Comparison of ENCODE assay signal across 8 cellular contexts in genomic region chr20:21509597-21510331, GRCh38. TPM values are rescaled to one million over a fixed set of nuclear protein-coding genes. Genes with fewer than 3 reads are reported as not detected.
DNase-seq lines count a peak whose midpoint lies in the region; ATAC-seq and TF ChIP-seq lines count a peak whose summit lies in the region.

No MANE protein-coding gene starts in this region.

- intact Hi-C loops in dendritic cell treated with granulocyte-macrophage colony-stimulating factor and Interleukin-4, amounts not matched to agents 40 ng/mL and 50 ng/mL, for 4 days (cut with micrococcal nuclease), result loop anchor here (5.0 to 10.0 kb wide), 2 partner anchors 112 to 385 kb away; partner anchors contain the start of genes KIZ and NKX2-4

- no peaks in the 10 kb centered on the region for H3K9me3 Mint-ChIP-seq in dendritic cell treated with granulocyte-macrophage colony-stimulating factor and Interleukin-4, amounts not matched to agents 40 ng/mL and 50 ng/mL, for 4 days
- no peaks in the 10 kb centered on the region for H3K9me3 Mint-ChIP-seq in nephron

- POLR2A ChIA-PET in BJ (lab: Charles Lee), result no interaction called here

- TF ChIP-seq CTCF in BJ (IDR thresholded peaks at IDR 0.05; ENCODE audit: insufficient read depth, low read depth, low read length), result peak; percentile 37; the same call in 1 of the 2 replicates
- no peak for TF ChIP-seq CTCF in nephron (IDR thresholded peaks at IDR 0.05; ENCODE audit: unreplicated experiment in 3 of 3)

- H3K4me3 ChIP-seq in BJ (ENCODE audit: low read depth, low read length), result peak overlapping the region; percentile 13; the same call in 1 of the 2 replicates

- ATAC-seq in HG02981 (IDR thresholded peaks at IDR 0.05; ENCODE audit: unreplicated experiment) (no peak), GM21825 (IDR thresholded peaks at IDR 0.05; ENCODE audit: unreplicated experiment) (no peak), HG03175 (IDR thresholded peaks at IDR 0.05; ENCODE audit: unreplicated experiment) (no peak)

- H3K36me3 ChIP-seq in BJ (ENCODE audit: control insufficient read depth, insufficient read depth, low read length), result no peaks in the 10 kb centered on the region

- CTCF ChIA-PET in BJ (lab: Yijun Ruan, JAX), result interaction anchor here (1.1 to 16.9 kb wide), 2 partner anchors 271 to 649 kb away, joined by 3 to 208 read pairs; no protein-coding TSS in a partner anchor

- H3K27me3 Mint-ChIP-seq in dendritic cell treated with granulocyte-macrophage colony-stimulating factor and Interleukin-4, amounts not matched to agents 40 ng/mL and 50 ng/mL, for 4 days, result peaks cover 93% of the 10 kb centered on the region
- peaks cover 97% of the 10 kb centered on the region for H3K27me3 Mint-ChIP-seq in nephron (ENCODE audit: low read depth)

- H3K4me3 Mint-ChIP-seq in dendritic cell treated with granulocyte-macrophage colony-stimulating factor and Interleukin-4, amounts not matched to agents 40 ng/mL and 50 ng/mL, for 4 days, result peak overlapping the region; percentile 71
- H3K4me3 Mint-ChIP-seq in nephron, result peak overlapping the region; percentile 67 to 81 (median 77)

- no peak for DNase-seq in BJ (ENCODE audit: low read depth)
- DNase-seq in HuH-7.5 (ENCODE audit: low spot score), result peak; percentile 41
- DNase-seq in DMS153 (lab: John Stamatoyannopoulos, UW), result no peak

- H3K27ac Mint-ChIP-seq in dendritic cell treated with granulocyte-macrophage colony-stimulating factor and Interleukin-4, amounts not matched to agents 40 ng/mL and 50 ng/mL, for 4 days, result no peak overlapping the region
- H3K27ac Mint-ChIP-seq in nephron, result no peak overlapping the region

- H3K36me3 Mint-ChIP-seq in dendritic cell treated with granulocyte-macrophage colony-stimulating factor and Interleukin-4, amounts not matched to agents 40 ng/mL and 50 ng/mL, for 4 days (ENCODE audit: low read depth), result no peaks in the 10 kb centered on the region
- no peaks in the 10 kb centered on the region for H3K36me3 Mint-ChIP-seq in nephron (ENCODE audit: low read depth)

- peaks cover 74% of the 10 kb centered on the region for H3K4me1 Mint-ChIP-seq in dendritic cell treated with granulocyte-macrophage colony-stimulating factor and Interleukin-4, amounts not matched to agents 40 ng/mL and 50 ng/mL, for 4 days (ENCODE audit: low read depth)
- H3K4me1 Mint-ChIP-seq in nephron, result peaks cover 46% of the 10 kb centered on the region

- H3K27me3 ChIP-seq in BJ (ENCODE audit: control insufficient read depth, insufficient read depth, low read length), result peaks cover 63% of the 10 kb centered on the region

RNA-seq across cellular contexts. Expression of gene NKX2-2, which starts 4.1 kb away (rescaled TPM):
- not detected in 2 replicates for polyA plus RNA-seq in BJ (2011; rRNA removed)
- polyA minus RNA-seq in BJ (2011; rRNA and poly(A)+ RNA removed), result not detected in 2 replicates
